21 cellular contexts compared by ENCODE assay signal in the genomic region with DNA sequence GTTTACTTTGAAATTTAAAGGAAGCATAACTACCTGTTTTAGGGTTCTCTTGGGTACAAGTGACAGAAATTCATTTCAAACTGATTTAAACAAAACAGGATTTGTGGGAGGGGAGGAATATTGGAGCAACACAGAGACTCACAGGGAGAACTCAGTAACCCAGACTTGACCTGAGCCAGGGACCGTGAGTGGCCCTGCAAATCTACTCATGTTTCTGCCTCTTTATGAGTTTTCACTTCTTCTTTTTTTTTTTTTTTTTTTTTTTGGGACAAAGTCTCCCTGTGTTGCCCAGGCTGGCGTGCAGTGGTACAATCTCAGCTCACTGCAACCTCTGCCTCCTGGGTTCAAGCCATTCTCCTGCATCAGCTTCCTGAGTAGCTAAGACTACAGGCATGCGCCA.
DNase-seq lines count a peak whose midpoint lies in the region; ATAC-seq and TF ChIP-seq lines count a peak whose summit lies in the region.
"Had no signal": no experiment of that assay in that cellular context is flagged by ENCODE, and none has a peak within 500 bp of the region (broad histone marks: within the 10 kb centered on the region; RNA-seq: fewer than 3 reads in every experiment).

No MANE protein-coding gene starts in this region.

- ATAC-seq in GM18517 (IDR thresholded peaks at IDR 0.05; ENCODE audit: unreplicated experiment), result peak; percentile 92
- peak; percentile 91 for ATAC-seq in GM21528 (IDR thresholded peaks at IDR 0.05; ENCODE audit: low FRiP score, unreplicated experiment)
- ATAC-seq in HG03060 (IDR thresholded peaks at IDR 0.05; ENCODE audit: low read depth, unreplicated experiment), result peak; percentile 64
- no peak for ATAC-seq in foreskin keratinocyte
- ATAC-seq: naive thymus-derived CD8-positive, alpha-beta T cell; psoas muscle; stimulated activated naive CD8-positive, alpha-beta T cell treated with anti-CD3 and anti-CD28 coated beads, Interleukin-15, Interleukin-2, amounts not matched to agents 100 U/mL and 50 U/mL, for 24 hours had no signal

- no peaks in the 10 kb centered on the region for H3K36me3 ChIP-seq in WERI-Rb-1
- H3K36me3 ChIP-seq: uterus had no signal

- peaks cover 4% of the 10 kb centered on the region for H3K9me3 Mint-ChIP-seq in activated T-helper 2 cell treated with anti-CD3 and anti-CD28 coated beads, Interferon-gamma antibody, Interleukin-2, Interleukin-4, amounts not matched to agents 10 μg/mL and 5 μg/mL and 100 μg/mL, durations not matched to agents 14 hours and 24 hours and 36 hours
- H3K9me3 Mint-ChIP-seq: dendritic cell treated with granulocyte-macrophage colony-stimulating factor and Interleukin-4, amounts not matched to agents 40 ng/mL and 50 ng/mL, for 4 days; immature natural killer cell had no signal

- no peaks in the 10 kb centered on the region for H3K27me3 ChIP-seq in WERI-Rb-1 (ENCODE audit: insufficient read depth, low read depth, severe bottlenecking)
- H3K27me3 ChIP-seq in foreskin keratinocyte, result no peaks in the 10 kb centered on the region
- H3K27me3 ChIP-seq: uterus had no signal

- no peak overlapping the region for H3K4me3 ChIP-seq in WERI-Rb-1 (ENCODE audit: low read depth, low read length)
- H3K4me3 ChIP-seq: lung, psoas muscle, uterus had no signal

- TF ChIP-seq CTCF in WERI-Rb-1 (IDR thresholded peaks at IDR 0.05; ENCODE audit: low read depth, low read length), result no peak
- TF ChIP-seq CTCF in foreskin keratinocyte (conservative IDR thresholded peaks at IDR 0.05), result no peak

- no peaks in the 10 kb centered on the region for H3K4me1 ChIP-seq in foreskin keratinocyte
- H3K4me1 ChIP-seq: psoas muscle, uterus had no signal

- no peaks in the 10 kb centered on the region for H3K36me3 Mint-ChIP-seq in activated T-helper 2 cell treated with anti-CD3 and anti-CD28 coated beads, Interferon-gamma antibody, Interleukin-2, Interleukin-4, amounts not matched to agents 10 μg/mL and 5 μg/mL and 100 μg/mL, durations not matched to agents 14 hours and 24 hours and 36 hours (ENCODE audit: low read depth)
- H3K36me3 Mint-ChIP-seq: CD4-positive, alpha-beta memory T cell; naive thymus-derived CD8-positive, alpha-beta T cell had no signal

- H3K9me3 ChIP-seq in WERI-Rb-1 (ENCODE audit: severe bottlenecking), result no peaks in the 10 kb centered on the region
- H3K9me3 ChIP-seq: psoas muscle, uterus had no signal

- no peaks in the 10 kb centered on the region for H3K27me3 Mint-ChIP-seq in activated T-helper 2 cell treated with anti-CD3 and anti-CD28 coated beads, Interferon-gamma antibody, Interleukin-2, Interleukin-4, amounts not matched to agents 10 μg/mL and 5 μg/mL and 100 μg/mL, durations not matched to agents 14 hours and 24 hours and 36 hours (ENCODE audit: low read depth)
- H3K27me3 Mint-ChIP-seq: CD4-positive, alpha-beta memory T cell had no signal

- H3K27ac Mint-ChIP-seq in activated T-helper 2 cell treated with anti-CD3 and anti-CD28 coated beads, Interferon-gamma antibody, Interleukin-2, Interleukin-4, amounts not matched to agents 10 μg/mL and 5 μg/mL and 100 μg/mL, durations not matched to agents 14 hours and 24 hours and 36 hours, result no peak overlapping the region
- H3K27ac Mint-ChIP-seq: CD4-positive, alpha-beta memory T cell; dendritic cell treated with granulocyte-macrophage colony-stimulating factor and Interleukin-4, amounts not matched to agents 40 ng/mL and 50 ng/mL, for 4 days; immature natural killer cell; naive thymus-derived CD8-positive, alpha-beta T cell had no signal

- no peak overlapping the region for H3K4me3 Mint-ChIP-seq in activated T-helper 2 cell treated with anti-CD3 and anti-CD28 coated beads, Interferon-gamma antibody, Interleukin-2, Interleukin-4, amounts not matched to agents 10 μg/mL and 5 μg/mL and 100 μg/mL, durations not matched to agents 14 hours and 24 hours and 36 hours (ENCODE audit: low read depth)
- H3K4me3 Mint-ChIP-seq: CD4-positive, alpha-beta memory T cell; dendritic cell treated with granulocyte-macrophage colony-stimulating factor and Interleukin-4, amounts not matched to agents 40 ng/mL and 50 ng/mL, for 4 days; immature natural killer cell; naive thymus-derived CD8-positive, alpha-beta T cell had no signal

- peak overlapping the region; percentile 52; the same call in 1 of the 2 replicates for H3K27ac ChIP-seq in WERI-Rb-1
- H3K27ac ChIP-seq in foreskin keratinocyte, result no peak overlapping the region
- H3K27ac ChIP-seq: psoas muscle, uterus had no signal

- DNase-seq in WERI-Rb-1 (no peak), 8988T (no peak), foreskin keratinocyte (no peak), T-helper 1 cell (no peak)
- no peak for DNase-seq in activated T-helper 2 cell treated with anti-CD3 and anti-CD28 coated beads, Interferon-gamma antibody, Interleukin-2, Interleukin-4, amounts not matched to agents 10 μg/mL and 5 μg/mL and 100 μg/mL, durations not matched to agents 14 hours and 24 hours and 36 hours (ENCODE audit: low spot score)
- DNase-seq: activated CD4-positive, alpha-beta T cell treated with anti-CD3 and anti-CD28 coated beads for 1 hour; activated naive CD4-positive, alpha-beta T cell treated with Interleukin-2 at 50 U/mL for 16 hours; CD4-positive, alpha-beta memory T cell; EL; immature natural killer cell; naive thymus-derived CD8-positive, alpha-beta T cell; NCI-H2107; psoas muscle; stimulated activated CD4-positive, alpha-beta T cell treated with anti-CD3 and anti-CD28 coated beads, Interleukin-12 subunit alpha, Interleukin-12 subunit beta, amount 100 ng/mL, for 4 hours; stimulated activated naive CD8-positive, alpha-beta T cell treated with anti-CD3 and anti-CD28 coated beads, Interleukin-15, Interleukin-2, amounts not matched to agents 100 U/mL and 50 U/mL, for 24 hours; uterus had no signal

- intact Hi-C loops in activated T-helper 2 cell treated with anti-CD3 and anti-CD28 coated beads, Interferon-gamma antibody, Interleukin-2, Interleukin-4, amounts not matched to agents 10 μg/mL and 5 μg/mL and 100 μg/mL, durations not matched to agents 14 hours and 24 hours and 36 hours (cut with micrococcal nuclease), result no loop called here

- H3K4me1 Mint-ChIP-seq in activated T-helper 2 cell treated with anti-CD3 and anti-CD28 coated beads, Interferon-gamma antibody, Interleukin-2, Interleukin-4, amounts not matched to agents 10 μg/mL and 5 μg/mL and 100 μg/mL, durations not matched to agents 14 hours and 24 hours and 36 hours (ENCODE audit: low read depth), result no peaks in the 10 kb centered on the region
- H3K4me1 Mint-ChIP-seq: CD4-positive, alpha-beta memory T cell; immature natural killer cell; naive thymus-derived CD8-positive, alpha-beta T cell had no signal
